In genomic region chr19:19034204-19034624, GRCh38 we compare ENCODE assay signal across 8 cellular contexts. TPM values are rescaled to one million over a fixed set of nuclear protein-coding genes. Genes with fewer than 3 reads are reported as not detected.
DNase-seq lines count a peak whose midpoint lies in the region; ATAC-seq and TF ChIP-seq lines count a peak whose summit lies in the region.

No MANE protein-coding gene starts in this region.

- peaks cover 14 to 32% of the 10 kb centered on the region in 2 donors for H3K4me1 ChIP-seq in left lung

- H3K27ac ChIP-seq in left lung = peak overlapping the region; percentile 97

- ATAC-seq in HG02938 (IDR thresholded peaks at IDR 0.05; ENCODE audit: unreplicated experiment) (peak; percentile 44), activated B cell treated with CpG ODN at 0.5 μM for 24 hours (ENCODE audit: low read depth) (peak; percentile 53), left lung (peak; percentile 69), GM19035 (IDR thresholded peaks at IDR 0.05; ENCODE audit: unreplicated experiment) (no peak)

- no peaks in the 10 kb centered on the region for H3K9me3 ChIP-seq in left lung

- TF ChIP-seq CTCF in activated B cell treated with CpG ODN at 0.5 μM for 24 hours (IDR thresholded peaks at IDR 0.05) = no peak
- TF ChIP-seq CTCF in left lung (IDR thresholded peaks at IDR 0.05) = no peak

- no peaks in the 10 kb centered on the region for H3K27me3 Mint-ChIP-seq in activated B cell treated with CpG ODN at 0.5 μM for 24 hours

- H3K27me3 ChIP-seq in left lung = no peaks in the 10 kb centered on the region

- peak overlapping the region; percentile 91 for H3K27ac Mint-ChIP-seq in activated B cell treated with CpG ODN at 0.5 μM for 24 hours

- peaks cover 0 to 28% of the 10 kb centered on the region in 2 donors for H3K36me3 ChIP-seq in left lung

- H3K4me3 ChIP-seq in left lung = peak overlapping the region; percentile 86 to 94

- peak overlapping the region; percentile 88 for H3K4me3 Mint-ChIP-seq in activated B cell treated with CpG ODN at 0.5 μM for 24 hours

- CTCF ChIA-PET in activated B cell treated with CpG ODN at 0.5 μM for 24 hours (lab: Charles Lee) = no interaction called here

- intact Hi-C loops in activated B cell treated with CpG ODN at 0.5 μM for 24 hours (cut with micrococcal nuclease) = loop anchor here (5.0 kb wide), 1 partner anchor 397 kb away; the partner anchor contains the start of gene KLHL26
- intact Hi-C loops in left lung (cut with DNase I) = no loop called here

- H3K4me1 Mint-ChIP-seq in activated B cell treated with CpG ODN at 0.5 μM for 24 hours = peaks cover 34% of the 10 kb centered on the region

- no peaks in the 10 kb centered on the region for H3K9me3 Mint-ChIP-seq in activated B cell treated with CpG ODN at 0.5 μM for 24 hours

- POLR2A ChIA-PET in activated B cell treated with CpG ODN at 0.5 μM for 24 hours (lab: Charles Lee) = no interaction called here

- H3K36me3 Mint-ChIP-seq in activated B cell treated with CpG ODN at 0.5 μM for 24 hours (ENCODE audit: low read depth) = peaks cover 20% of the 10 kb centered on the region

- DNase-seq in EL (peak; percentile 76), NCI-H345 treated with DMSO at 0.1 percent for 48 hours (lab: John Stamatoyannopoulos, UW; ENCODE audit: unreplicated experiment) (peak; percentile 34), activated B cell treated with CpG ODN at 0.5 μM for 24 hours (peak; percentile 42), left lung (peak; percentile 76 to 87)
- DNase-seq in central memory CD4-positive, alpha-beta T cell = peak; percentile 63
- DNase-seq in stimulated activated CD4-positive, alpha-beta T cell treated with anti-CD3 and anti-CD28 coated beads, Interleukin-4, amount 100 ng/mL, for 1 hour = peak; percentile 74

RNA-seq across cellular contexts. Expression of gene ARMC6, which starts 0.8 kb away (rescaled TPM):
- total RNA-seq in activated B cell treated with CpG ODN at 0.5 μM for 24 hours (33.3 and 37.9 TPM in 2 replicates), left lung (10 to 100 TPM; 23.7 to 37.9 TPM)

RNA-seq across cellular contexts. Expression of gene SUGP2, which starts 0.9 kb away (rescaled TPM):
- total RNA-seq in activated B cell treated with CpG ODN at 0.5 μM for 24 hours = 121 and 122 TPM in 2 replicates
- 10 to 100 TPM; 64.2 to 80.3 TPM for total RNA-seq in left lung

RNA-seq across cellular contexts. Expression of gene SLC25A42, which starts 29.6 kb away (rescaled TPM):
- 14.2 and 17.5 TPM in 2 replicates for total RNA-seq in activated B cell treated with CpG ODN at 0.5 μM for 24 hours
- 10 to 100 TPM in 1 of 2 donors, 1 to 10 TPM in 1; 7.6 to 12.4 TPM for total RNA-seq in left lung
